In genomic region chr1:27628712-27629111, GRCh38 we compare ENCODE assay signal across 18 cellular contexts. TPM values are rescaled to one million over a fixed set of nuclear protein-coding genes. Genes with fewer than 3 reads are reported as not detected.
DNase-seq lines count a peak whose midpoint lies in the region; ATAC-seq and TF ChIP-seq lines count a peak whose summit lies in the region.
"Had no signal": no experiment of that assay in that cellular context is flagged by ENCODE, and none has a peak within 500 bp of the region (broad histone marks: within the 10 kb centered on the region; RNA-seq: fewer than 3 reads in every experiment).

No MANE protein-coding gene starts in this region.

- no peaks in the 10 kb centered on the region for H3K9me2 ChIP-seq in Loucy (replicated peaks; ENCODE audit: low read depth, low read length)

- H3K36me3 Mint-ChIP-seq in CD4-positive, CD25-positive, alpha-beta regulatory T cell, result no peaks in the 10 kb centered on the region
- no peaks in the 10 kb centered on the region for H3K36me3 Mint-ChIP-seq in Caco-2 (ENCODE audit: insufficient read depth, unreplicated experiment)
- H3K36me3 Mint-ChIP-seq: activated naive CD8-positive, alpha-beta T cell treated with anti-CD3 and anti-CD28 coated beads for 36 hours; WTC11 had no signal

- peak overlapping the region; percentile 84 for H2AFZ ChIP-seq in Loucy (ENCODE audit: low read length)

- H3K4me1 Mint-ChIP-seq in CD4-positive, CD25-positive, alpha-beta regulatory T cell, result peaks cover 6 to 53% (median 35%) of the 10 kb centered on the region in 4 donors
- H3K4me1 Mint-ChIP-seq in Caco-2 (ENCODE audit: low read depth, unreplicated experiment), result no peaks in the 10 kb centered on the region

- no peak overlapping the region for H3K27ac ChIP-seq in CD4-positive, CD25-positive, alpha-beta regulatory T cell (ENCODE audit: insufficient read depth, low read length, poor library complexity, severe bottlenecking)
- H3K27ac ChIP-seq in right atrium auricular region (peak overlapping the region; percentile 32 to 39), skeletal muscle tissue (ENCODE audit: low read depth, low read length) (peak overlapping the region; percentile 7)
- H3K27ac ChIP-seq: epithelial cell of prostate had no signal

- TF ChIP-seq CTCF in Loucy (conservative IDR thresholded peaks at IDR 0.05; ENCODE audit: low read length) (no peak), right atrium auricular region (IDR thresholded peaks at IDR 0.05) (no peak), Caco-2 (IDR thresholded peaks at IDR 0.05; ENCODE audit: insufficient read depth in 1 of 2, low read depth in 1 of 2, low read length in 1 of 2, severe bottlenecking in 1 of 2, unreplicated experiment in 1 of 2) (no peak), foreskin fibroblast (IDR thresholded peaks at IDR 0.05; ENCODE audit: low read depth, low read length) (no peak)

- H3K9me3 Mint-ChIP-seq in CD4-positive, CD25-positive, alpha-beta regulatory T cell, result no peaks in the 10 kb centered on the region
- H3K9me3 Mint-ChIP-seq in Caco-2 (ENCODE audit: unreplicated experiment), result no peaks in the 10 kb centered on the region
- H3K9me3 Mint-ChIP-seq: activated naive CD8-positive, alpha-beta T cell treated with anti-CD3 and anti-CD28 coated beads for 36 hours; WTC11 had no signal

- no peak for ATAC-seq in CD4-positive, CD25-positive, alpha-beta regulatory T cell (ENCODE audit: low read depth in 2 of 2)
- no peak for ATAC-seq in GM19397 (IDR thresholded peaks at IDR 0.05; ENCODE audit: unreplicated experiment)
- ATAC-seq: WTC11 had no signal

- no peaks in the 10 kb centered on the region for H4K20me1 ChIP-seq in Loucy (ENCODE audit: insufficient read depth, low read length, poor library complexity, severe bottlenecking)

- peak overlapping the region; percentile 6 for H3K4me2 ChIP-seq in Loucy (ENCODE audit: low read depth, low read length, poor library complexity, severe bottlenecking)

- H3K79me2 ChIP-seq in Loucy (ENCODE audit: insufficient read depth, low read length), result no peaks in the 10 kb centered on the region

- no peak overlapping the region for H3K4me3 Mint-ChIP-seq in CD4-positive, CD25-positive, alpha-beta regulatory T cell
- H3K4me3 Mint-ChIP-seq in Caco-2 (ENCODE audit: unreplicated experiment), result no peak overlapping the region
- H3K4me3 Mint-ChIP-seq: activated naive CD8-positive, alpha-beta T cell treated with anti-CD3 and anti-CD28 coated beads for 36 hours; WTC11 had no signal

- BruUV-seq in Caco-2 (replicated peaks; lab: Mats Ljungman, UMichigan), result no TSS peak

- H3K4me3 ChIP-seq in CD4-positive, CD25-positive, alpha-beta regulatory T cell (ENCODE audit: low read depth, low read length), result no peak overlapping the region
- H3K4me3 ChIP-seq in Loucy (ENCODE audit: low read length, poor library complexity, severe bottlenecking), result no peak overlapping the region
- H3K4me3 ChIP-seq in right atrium auricular region, result no peak overlapping the region
- H3K4me3 ChIP-seq in skeletal muscle tissue (ENCODE audit: low read length in 3 of 3), result no peak overlapping the region
- no peak overlapping the region for H3K4me3 ChIP-seq in Caco-2 (ENCODE audit: low read depth, low read length)
- no peak overlapping the region for H3K4me3 ChIP-seq in foreskin fibroblast (ENCODE audit: low read depth in 1 of 2, low read length in 2 of 2)
- H3K4me3 ChIP-seq: transverse colon had no signal

- CTCF ChIA-PET in Caco-2 (lab: Charles Lee), result interaction anchor here (0.6 to 0.9 kb wide), 2 partner anchors 41 to 72 kb away, joined by 3 read pairs; no protein-coding TSS in a partner anchor

- no peaks in the 10 kb centered on the region for H3K27me3 ChIP-seq in CD4-positive, CD25-positive, alpha-beta regulatory T cell (ENCODE audit: control insufficient read depth, insufficient read depth, low read length)
- H3K27me3 ChIP-seq in Loucy (ENCODE audit: insufficient read depth, low read length, poor library complexity, severe bottlenecking) (no peaks in the 10 kb centered on the region), right atrium auricular region (no peaks in the 10 kb centered on the region), skeletal muscle tissue (ENCODE audit: control insufficient read depth in 3 of 3, insufficient read depth in 3 of 3, low read length in 3 of 3) (peaks cover 2 to 10% (median 2%) of the 10 kb centered on the region in 3 donors), Caco-2 (replicated peaks; ENCODE audit: control insufficient read depth, insufficient read depth, low read length) (no peaks in the 10 kb centered on the region)

- H3F3A ChIP-seq in Loucy (ENCODE audit: low read depth), result no peaks in the 10 kb centered on the region

- H3K27me3 Mint-ChIP-seq in CD4-positive, CD25-positive, alpha-beta regulatory T cell, result no peaks in the 10 kb centered on the region
- no peaks in the 10 kb centered on the region for H3K27me3 Mint-ChIP-seq in Caco-2 (ENCODE audit: insufficient read depth, unreplicated experiment)
- H3K27me3 Mint-ChIP-seq: activated naive CD8-positive, alpha-beta T cell treated with anti-CD3 and anti-CD28 coated beads for 36 hours had no signal

- DNase-seq in CD4-positive, CD25-positive, alpha-beta regulatory T cell, result no peak
- DNase-seq in right atrium auricular region (ENCODE audit: low spot score) (no peak), Caco-2 (no peak), cerebellar cortex (ENCODE audit: low spot score) (no peak), foreskin fibroblast (no peak)
- DNase-seq: activated CD8-positive, alpha-beta memory T cell treated with anti-CD3 and anti-CD28 coated beads, Interleukin-2, amount 50 U/mL, for 48 hours; activated naive CD8-positive, alpha-beta T cell treated with anti-CD3 and anti-CD28 coated beads for 36 hours; AML-193; hippocampal formation; NCI-H1105 treated with DMSO at 0.1 percent for 48 hours; NCI-H510A; OCI-M1; transverse colon had no signal

- intact Hi-C loops in Caco-2 (cut with micrococcal nuclease; ENCODE audit: unreplicated experiment), result no loop called here

- H3K9me3 ChIP-seq in CD4-positive, CD25-positive, alpha-beta regulatory T cell (ENCODE audit: control insufficient read depth in 2 of 2, low read length in 2 of 2), result no peaks in the 10 kb centered on the region
- no peaks in the 10 kb centered on the region for H3K9me3 ChIP-seq in Loucy (ENCODE audit: insufficient read depth, low read depth, low read length)
- no peaks in the 10 kb centered on the region for H3K9me3 ChIP-seq in right atrium auricular region
- no peaks in the 10 kb centered on the region for H3K9me3 ChIP-seq in skeletal muscle tissue (ENCODE audit: control insufficient read depth in 3 of 3, low read length in 3 of 3)
- no peaks in the 10 kb centered on the region for H3K9me3 ChIP-seq in Caco-2
- H3K9me3 ChIP-seq: transverse colon had no signal

- peaks cover 36% of the 10 kb centered on the region for H3K4me1 ChIP-seq in CD4-positive, CD25-positive, alpha-beta regulatory T cell (ENCODE audit: control insufficient read depth, insufficient read depth, low read length, poor library complexity, severe bottlenecking)
- H3K4me1 ChIP-seq in Loucy (ENCODE audit: insufficient read depth, low read length, poor library complexity, severe bottlenecking) (peaks cover 86% of the 10 kb centered on the region), right atrium auricular region (peaks cover 0 to 60% of the 10 kb centered on the region in 2 donors), skeletal muscle tissue (ENCODE audit: control insufficient read depth in 3 of 3, insufficient read depth in 3 of 3, low read length in 3 of 3) (peaks cover 34 to 47% (median 44%) of the 10 kb centered on the region in 3 donors), Caco-2 (no peaks in the 10 kb centered on the region)

- H3K9ac ChIP-seq in Loucy (ENCODE audit: low read depth, low read length, poor library complexity, severe bottlenecking) (peak overlapping the region; percentile 25), skeletal muscle tissue (ENCODE audit: low read depth in 1 of 3, low read length in 3 of 3) (peak overlapping the region in 1 of 3 donors; percentile 45)

- peak overlapping the region in 2 of 3 donors; percentile 62 to 82 for H3K27ac Mint-ChIP-seq in CD4-positive, CD25-positive, alpha-beta regulatory T cell
- H3K27ac Mint-ChIP-seq in Caco-2 (ENCODE audit: unreplicated experiment), result no peak overlapping the region
- H3K27ac Mint-ChIP-seq: activated naive CD8-positive, alpha-beta T cell treated with anti-CD3 and anti-CD28 coated beads for 36 hours; WTC11 had no signal

- no peaks in the 10 kb centered on the region for H3K36me3 ChIP-seq in CD4-positive, CD25-positive, alpha-beta regulatory T cell (ENCODE audit: control insufficient read depth, insufficient read depth, low read length)
- H3K36me3 ChIP-seq in Loucy (ENCODE audit: insufficient read depth, low read length) (no peaks in the 10 kb centered on the region), right atrium auricular region (no peaks in the 10 kb centered on the region), skeletal muscle tissue (ENCODE audit: control insufficient read depth in 3 of 3, insufficient read depth in 3 of 3, low read length in 3 of 3) (no peaks in the 10 kb centered on the region), Caco-2 (ENCODE audit: control insufficient read depth, insufficient read depth, low read length) (no peaks in the 10 kb centered on the region)
- H3K36me3 ChIP-seq: transverse colon had no signal

- POLR2A ChIA-PET in Caco-2 (lab: Charles Lee), result no interaction called here

RNA-seq across cellular contexts. Expression of gene FGR, which starts 6.3 kb away (rescaled TPM):
- 0.15 TPM for total RNA-seq in CD4-positive, CD25-positive, alpha-beta regulatory T cell
- polyA plus RNA-seq in CD4-positive, CD25-positive, alpha-beta regulatory T cell, result under 1 TPM; 0.20 to 0.87 (median 0.33) TPM
- total RNA-seq in right atrium auricular region, result 10 to 100 TPM in 1 of 2 donors, 1 to 10 TPM in 1; 5.7 to 19.8 TPM
- 2.6 TPM for total RNA-seq in skeletal muscle tissue
- total RNA-seq in Caco-2 (2022), result not detected in 2 replicates

RNA-seq across cellular contexts. Expression of gene AHDC1, which starts 24.8 kb away (rescaled TPM):
- total RNA-seq in CD4-positive, CD25-positive, alpha-beta regulatory T cell, result 26.2 TPM
- polyA plus RNA-seq in CD4-positive, CD25-positive, alpha-beta regulatory T cell, result 1 to 10 TPM in 1 of 4 donors, under 1 TPM in 3; 0.07 to 1.4 (median 0.50) TPM
- total RNA-seq in right atrium auricular region, result 10 to 100 TPM; 23.5 to 35.0 TPM
- total RNA-seq in skeletal muscle tissue, result 19.8 TPM
- 17.0 and 17.3 TPM in 2 replicates for total RNA-seq in Caco-2 (2022)

RNA-seq across cellular contexts. Expression of gene IFI6, which starts 43.3 kb away (rescaled TPM):
- total RNA-seq in CD4-positive, CD25-positive, alpha-beta regulatory T cell, result 49.7 TPM
- polyA plus RNA-seq in CD4-positive, CD25-positive, alpha-beta regulatory T cell, result 100 to 1,000 TPM; 152 to 199 (median 181) TPM
- total RNA-seq in right atrium auricular region (10 to 100 TPM; 40.2 to 43.3 TPM), skeletal muscle tissue (90.8 TPM), Caco-2 (2022) (39.0 and 44.5 TPM in 2 replicates)
